ENCODE assay signal across 1 cellular context in the genomic region with DNA sequence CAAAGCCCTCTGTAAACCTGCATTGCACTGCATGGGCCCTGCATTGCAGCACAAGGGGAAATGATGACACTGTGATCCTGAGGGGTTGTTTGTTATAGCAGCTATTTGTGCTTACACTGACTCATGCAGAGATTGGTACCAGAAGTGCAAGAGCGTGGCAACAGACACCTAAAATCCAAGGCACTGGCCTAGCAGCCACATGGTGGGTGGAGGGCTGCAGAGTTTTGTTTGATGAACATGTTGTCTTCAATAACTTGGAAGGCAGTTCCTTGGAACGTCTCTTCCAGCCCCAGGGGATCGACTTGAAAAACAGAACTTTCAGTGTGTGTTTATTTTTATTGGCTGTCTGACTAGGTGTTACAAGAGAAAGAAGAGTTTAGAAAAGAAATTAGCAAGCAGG.
TF ChIP-seq lines count a peak whose summit lies in the region.

No MANE protein-coding gene starts in this region.

TF ChIP-seq in IMR-90, 13 proteins besides CTCF, POLR2A, EP300 and RAD21 (continued from another document):
- TF ChIP-seq MAFK (IDR thresholded peaks at IDR 0.05; ENCODE audit: low read depth, low read length) (no peak), MXI1 (IDR thresholded peaks at IDR 0.05; ENCODE audit: borderline replicate concordance, low read depth, low read length) (no peak)
TF ChIP-seq in IMR-90: peak in this region for 0.
